In the genomic region with DNA sequence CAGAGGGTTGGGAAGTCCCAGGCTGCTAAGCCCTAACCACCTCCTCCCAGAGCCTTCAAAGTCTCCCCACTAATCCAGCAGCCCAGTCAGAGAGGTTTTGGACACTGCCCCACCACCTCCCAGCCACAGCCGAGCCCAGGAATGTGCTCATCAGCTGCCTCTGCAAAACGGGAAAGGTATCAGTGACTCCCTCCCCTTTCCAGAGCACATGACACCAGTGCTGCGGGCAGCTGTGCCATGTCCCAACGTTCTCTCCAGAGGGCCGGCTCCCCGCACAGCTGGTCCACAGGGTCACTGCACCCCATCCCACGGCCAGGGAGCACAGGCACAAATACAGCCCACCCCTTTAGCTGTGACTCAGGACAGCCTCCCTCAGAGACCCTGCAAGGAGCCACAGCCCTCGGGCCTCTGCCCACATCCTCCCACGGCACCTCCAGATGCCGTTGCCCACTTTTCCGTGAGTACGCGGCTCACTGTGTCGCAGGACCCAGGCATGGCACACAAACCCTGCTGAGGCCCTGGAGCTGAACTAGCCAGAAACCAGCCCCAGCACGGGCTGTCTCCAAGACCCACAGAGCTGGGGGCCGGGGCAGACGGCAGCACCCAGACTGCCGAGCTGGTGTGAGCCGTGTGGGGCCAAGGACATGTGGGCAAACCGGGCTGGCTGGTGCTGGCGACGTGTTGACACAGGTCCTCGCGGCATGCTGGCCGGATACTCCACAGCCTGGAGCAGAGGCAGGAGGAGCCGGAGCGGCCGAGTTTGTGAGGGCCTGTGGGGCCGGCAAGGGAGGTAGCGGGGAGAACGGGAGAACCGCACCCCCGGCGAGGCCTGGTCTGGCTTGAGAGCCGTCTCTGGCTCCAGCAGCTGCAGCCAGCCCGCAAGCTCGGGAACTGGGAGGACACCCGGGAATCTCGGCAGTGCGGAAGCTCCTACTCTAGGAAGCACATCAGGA, we compare ENCODE assay signal across 1 cellular context.
TF ChIP-seq lines count a peak whose summit lies in the region.

No MANE protein-coding gene starts in this region.

TF ChIP-seq in H1, 55 proteins besides CTCF, POLR2A, EP300 and RAD21:
- TF ChIP-seq TEAD4 (IDR thresholded peaks at IDR 0.05; ENCODE audit: low read depth, low read length) (peak; percentile 48), RXRA (IDR thresholded peaks at IDR 0.05; ENCODE audit: insufficient read depth, low read depth, low read length) (no peak)
TF ChIP-seq in H1: peak in this region for 1.
